ENCODE assay signal across 11 cellular contexts in the genomic region with DNA sequence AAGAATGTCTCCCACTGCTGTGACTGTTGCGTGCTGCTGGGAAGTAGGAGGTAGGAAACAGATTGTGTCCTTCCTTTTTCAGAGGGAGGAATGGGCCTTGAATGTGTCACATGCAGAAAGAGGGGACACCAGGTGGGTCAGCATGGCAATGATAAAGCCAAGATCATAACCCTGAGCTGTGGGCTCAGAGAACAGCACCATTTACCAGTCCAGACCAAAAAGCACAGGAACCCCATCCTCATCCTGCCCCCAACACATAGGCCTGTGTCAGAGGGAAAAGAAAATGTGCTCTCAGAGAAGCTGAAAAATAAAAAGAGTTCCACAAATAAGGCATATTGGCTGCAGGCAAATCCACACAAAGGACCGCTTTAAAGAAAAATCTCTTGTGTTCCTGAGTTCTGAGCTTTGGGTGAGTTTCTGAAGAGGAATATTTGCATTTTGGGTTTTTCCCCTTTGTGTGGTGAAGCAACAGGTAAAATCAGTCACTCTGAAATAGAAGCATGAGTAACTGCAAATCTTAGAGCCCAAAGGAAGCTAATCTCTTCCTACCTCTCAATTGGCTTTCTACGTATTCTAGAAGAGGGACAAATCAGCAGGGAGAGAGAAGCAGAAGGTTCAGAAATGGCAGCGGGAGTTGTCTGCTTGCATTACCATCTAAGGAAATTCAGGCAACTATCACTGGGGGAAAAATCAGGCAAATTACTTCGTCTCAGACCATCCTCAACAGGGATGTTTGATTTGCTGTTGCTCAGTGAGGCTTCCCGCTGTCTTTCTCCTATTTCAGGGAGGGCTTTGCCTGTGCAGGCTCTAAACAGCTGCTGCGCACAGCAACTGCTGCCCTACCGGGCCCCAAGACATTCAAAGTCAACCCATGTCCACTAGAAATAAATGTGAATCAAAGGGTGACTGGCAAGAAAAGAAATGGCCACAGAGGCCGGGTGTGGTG.
DNase-seq lines count a peak whose midpoint lies in the region; ATAC-seq and TF ChIP-seq lines count a peak whose summit lies in the region.
"Had no signal": no experiment of that assay in that cellular context is flagged by ENCODE, and none has a peak within 500 bp of the region (broad histone marks: within the 10 kb centered on the region; RNA-seq: fewer than 3 reads in every experiment).

No MANE protein-coding gene starts in this region.

- H3K9me2 ChIP-seq in OCI-LY7 (ENCODE audit: insufficient read depth, low read length), result no peaks in the 10 kb centered on the region

- DNase-seq in GM06990 (ENCODE audit: extremely low read depth, insufficient read length), result peak; percentile 72
- DNase-seq in GM19240 (ENCODE audit: insufficient read length, low spot score), result peak; percentile 10
- DNase-seq in OCI-LY7 (ENCODE audit: low spot score), result peak; percentile 72
- DNase-seq in effector CD8-positive, alpha-beta T cell (lab: John Stamatoyannopoulos, UW), result no peak
- no peak for DNase-seq in islet precursor cell
- no peak for DNase-seq in COLO668 (lab: John Stamatoyannopoulos, UW; ENCODE audit: unreplicated experiment)
- DNase-seq in erythroblast (lab: John Stamatoyannopoulos, UW), result no peak
- DNase-seq: activated T-cell treated with anti-CD3 and anti-CD28 coated beads, Interleukin-2, amount 50 U/mL, for 72 hours; effector memory CD4-positive, alpha-beta T cell had no signal

- POLR2A ChIA-PET in OCI-LY7 (lab: Charles Lee), result interaction anchor here (0.6 to 3.6 kb wide), 23 partner anchors 9 to 557 kb away, joined by 3 to 28 read pairs (median 5); no protein-coding TSS in a partner anchor

- H3K9me3 ChIP-seq in OCI-LY7 (ENCODE audit: low read length), result no peaks in the 10 kb centered on the region

- TF ChIP-seq POLR2A in erythroblast (IDR thresholded peaks at IDR 0.05; ENCODE audit: low read length), result no peak

- no peaks in the 10 kb centered on the region for H4K20me1 ChIP-seq in OCI-LY7 (ENCODE audit: insufficient read depth, low read length)

- peak; percentile 92 for ATAC-seq in HG02938 (IDR thresholded peaks at IDR 0.05; ENCODE audit: unreplicated experiment)

- H3K36me3 ChIP-seq in GM06990 (ENCODE audit: control insufficient read depth, insufficient read depth, low read length) (no peaks in the 10 kb centered on the region), OCI-LY7 (ENCODE audit: insufficient read depth, low read length) (peaks cover 9% of the 10 kb centered on the region; the same call in 1 of the 2 replicates)

- BruUV-seq in OCI-LY7 (replicated peaks; lab: Mats Ljungman, UMichigan), result no TSS peak

- no peak for TF ChIP-seq CTCF in GM06990 (IDR thresholded peaks at IDR 0.05; ENCODE audit: insufficient read depth, low read length, poor library complexity, severe bottlenecking)
- TF ChIP-seq CTCF in OCI-LY7 (conservative IDR thresholded peaks at IDR 0.05; ENCODE audit: low read length), result no peak

- peak overlapping the region; percentile 77 for H3K4me2 ChIP-seq in OCI-LY7 (ENCODE audit: low read length)

- H3K79me2 ChIP-seq in OCI-LY7 (ENCODE audit: insufficient read depth, low read depth, low read length), result no peaks in the 10 kb centered on the region

- H3K27me3 ChIP-seq in GM06990 (replicated peaks; ENCODE audit: control insufficient read depth, insufficient read depth, low read length), result no peaks in the 10 kb centered on the region

- H2AFZ ChIP-seq in OCI-LY7 (ENCODE audit: low read length), result peak overlapping the region; percentile 53; the same call in 1 of the 2 replicates

- CTCF ChIA-PET in OCI-LY7 (lab: Charles Lee; ENCODE audit: unreplicated experiment), result interaction anchor here (1.0 kb wide), 1 partner anchor 75 kb away, joined by 4 read pairs; no protein-coding TSS in a partner anchor

- peak overlapping the region; percentile 80 for H3K27ac ChIP-seq in OCI-LY7 (ENCODE audit: low read depth, low read length, poor library complexity, severe bottlenecking)

- peaks cover 73% of the 10 kb centered on the region for H3K4me1 ChIP-seq in OCI-LY7 (ENCODE audit: insufficient read depth, low read length, poor library complexity, severe bottlenecking)

- H3K4me3 ChIP-seq in GM06990 (replicated peaks; ENCODE audit: low read depth, low read length) (peak overlapping the region; percentile 37), OCI-LY7 (ENCODE audit: low read depth, low read length, poor library complexity, severe bottlenecking) (peak overlapping the region; percentile 36)
- H3K4me3 ChIP-seq: lung had no signal

- intact Hi-C loops in OCI-LY7 (cut with micrococcal nuclease; ENCODE audit: unreplicated experiment), result loop anchor here (1.0 to 2.0 kb wide), 2 partner anchors 38 to 93 kb away; no protein-coding TSS in a partner anchor

Comparison
In these comparisons a context has a peak if more than half of its experiments do, and no peak if none do; other contexts are left out.
1. DNase-seq: peak in GM06990 (single experiment), GM19240 (single experiment) and OCI-LY7 (single experiment); none in effector CD8-positive, alpha-beta T cell (single experiment), islet precursor cell (single experiment), COLO668 (single experiment) and erythroblast (0 of 2).